33 cellular contexts compared by ENCODE assay signal in genomic region chr4:80767944-80768343, GRCh38.
DNase-seq lines count a peak whose midpoint lies in the region; ATAC-seq, FAIRE-seq and TF ChIP-seq lines count a peak whose summit lies in the region.
"Had no signal": no experiment of that assay in that cellular context is flagged by ENCODE, and none has a peak within 500 bp of the region (broad histone marks: within the 10 kb centered on the region; RNA-seq: fewer than 3 reads in every experiment).

No MANE protein-coding gene starts in this region.

- H3K27ac ChIP-seq in mammary epithelial cell (ENCODE audit: insufficient read depth, low read depth, low read length) (no peak overlapping the region), HepG2 (ENCODE audit: extremely low read length, insufficient read depth, low read length) (no peak overlapping the region)
- H3K27ac ChIP-seq: BLaER1, gastrocnemius medialis, neutrophil, PC-9, right lobe of liver, stomach, thyroid gland had no signal

- no peak for TF ChIP-seq RAD21 in HepG2 (CRISPR knock-in tag; IDR thresholded peaks at IDR 0.05)

- intact Hi-C loops in mammary epithelial cell (cut with micrococcal nuclease) (loop anchor here (10.0 kb wide), 1 partner anchor 403 kb away; no protein-coding TSS in a partner anchor), HepG2 (cut with micrococcal nuclease; ENCODE audit: unreplicated experiment) (no loop called here)

- H3K79me2 ChIP-seq in mammary epithelial cell (ENCODE audit: insufficient read depth, low read length) (no peaks in the 10 kb centered on the region), HepG2 (ENCODE audit: insufficient read depth, low read length) (no peaks in the 10 kb centered on the region)

- no peaks in the 10 kb centered on the region for H3K4me1 ChIP-seq in mammary epithelial cell (ENCODE audit: insufficient read depth, low read length)
- no peaks in the 10 kb centered on the region for H3K4me1 ChIP-seq in HepG2 (ENCODE audit: insufficient read depth, low read length)
- H3K4me1 ChIP-seq: BLaER1, gastrocnemius medialis, right lobe of liver, stomach, thyroid gland had no signal

- no peak overlapping the region for H3K4me3 Mint-ChIP-seq in activated naive CD4-positive, alpha-beta T cell treated with anti-CD3 and anti-CD28 coated beads, Interleukin-2, amount 10 ng/mL, durations not matched to agents 7 days and 5 days
- H3K4me3 Mint-ChIP-seq: activated CD4-positive, alpha-beta T cell treated with anti-CD3 and anti-CD28 coated beads for 36 hours; activated CD8-positive, alpha-beta T cell treated with anti-CD3 and anti-CD28 coated beads for 36 hours; activated T-helper 17 cell treated with anti-CD3 and anti-CD28 coated beads, Interleukin-2, amount 50 U/mL, for 72 hours; mesothelial cell of epicardium; naive B cell had no signal

- H3K4me1 Mint-ChIP-seq in activated naive CD4-positive, alpha-beta T cell treated with anti-CD3 and anti-CD28 coated beads, Interleukin-2, amount 10 ng/mL, durations not matched to agents 7 days and 5 days = no peaks in the 10 kb centered on the region
- H3K4me1 Mint-ChIP-seq: activated CD4-positive, alpha-beta T cell treated with anti-CD3 and anti-CD28 coated beads for 36 hours; activated T-helper 17 cell treated with anti-CD3 and anti-CD28 coated beads, Interleukin-2, amount 50 U/mL, for 72 hours; mesothelial cell of epicardium had no signal

- no peaks in the 10 kb centered on the region for H4K20me1 ChIP-seq in mammary epithelial cell (ENCODE audit: insufficient read depth, low read length)
- no peaks in the 10 kb centered on the region for H4K20me1 ChIP-seq in HepG2 (ENCODE audit: insufficient read depth, low read length)
- H4K20me1 ChIP-seq: BLaER1 had no signal

- no peaks in the 10 kb centered on the region for H3K36me3 ChIP-seq in mammary epithelial cell (ENCODE audit: insufficient read depth, low read length)
- no peaks in the 10 kb centered on the region for H3K36me3 ChIP-seq in HepG2 (replicated peaks in 1 of 2; ENCODE audit: control insufficient read depth in 1 of 2, insufficient read depth in 2 of 2, low read length in 2 of 2)
- H3K36me3 ChIP-seq: BLaER1, gastrocnemius medialis, neutrophil, right lobe of liver, stomach, thyroid gland had no signal

- H3K36me3 Mint-ChIP-seq in activated naive CD4-positive, alpha-beta T cell treated with anti-CD3 and anti-CD28 coated beads, Interleukin-2, amount 10 ng/mL, durations not matched to agents 7 days and 5 days = no peaks in the 10 kb centered on the region
- H3K36me3 Mint-ChIP-seq: mesothelial cell of epicardium, naive B cell had no signal

- TF ChIP-seq CTCF in mammary epithelial cell (conservative IDR thresholded peaks at IDR 0.05 in 1 of 2, IDR thresholded peaks at IDR 0.05 in 1 of 2; ENCODE audit: extremely low read depth in 1 of 2, insufficient read depth in 1 of 2, low read depth in 1 of 2, low read length in 2 of 2) = no peak
- no peak for TF ChIP-seq CTCF in HepG2 (CRISPR knock-in tag; IDR thresholded peaks at IDR 0.05)

- no TSS peak for BruUV-seq in mammary epithelial cell (replicated peaks; lab: Mats Ljungman, UMichigan)
- no TSS peak for BruUV-seq in HepG2 (replicated peaks; lab: Mats Ljungman, UMichigan)

- TF ChIP-seq EP300 in HepG2 (IDR thresholded peaks at IDR 0.05; ENCODE audit: low read depth in 2 of 2, low read length in 2 of 2) (no peak), HepG2 (CRISPR knock-in tag; IDR thresholded peaks at IDR 0.05; ENCODE audit: borderline replicate concordance) (no peak)

- WGBS in mammary epithelial cell (ENCODE audit: low coverage, missing lambda C conversion rate) = 19% methylated on average over 2 of the region's 2 CpGs
- 33% methylated on average over 2 of the region's 2 CpGs for WGBS in HepG2 (ENCODE audit: low lambda C conversion rate)

- H3K9ac ChIP-seq in mammary epithelial cell (ENCODE audit: insufficient read depth, low read length) (no peak overlapping the region), HepG2 (ENCODE audit: insufficient read depth, low read depth, low read length) (no peak overlapping the region)
- H3K9ac ChIP-seq: BLaER1 had no signal

- in situ Hi-C loops in mammary epithelial cell (cut with MboI; ENCODE audit: low sequenced_read_pairs in 2 of 2) = no loop called here
- in situ Hi-C loops in HepG2 (cut with HindIII; ENCODE audit: extremely low pct_ligation_motif_present, low pct_unique_long_range_greater_than_20kb) = no loop called here

- H3K4me2 ChIP-seq in mammary epithelial cell (ENCODE audit: insufficient read depth, low read depth, low read length) (no peak overlapping the region), HepG2 (ENCODE audit: low read depth, low read length) (no peak overlapping the region)
- H3K4me2 ChIP-seq: BLaER1, PC-9 had no signal

- H3K4me3 ChIP-seq in mammary epithelial cell (replicated peaks in 1 of 3; ENCODE audit: insufficient read depth in 1 of 3, low read depth in 2 of 3, low read length in 3 of 3) (no peak overlapping the region), HepG2 (replicated peaks in 1 of 3; ENCODE audit: insufficient read depth in 1 of 3, low read depth in 2 of 3, low read length in 3 of 3) (no peak overlapping the region)
- H3K4me3 ChIP-seq: BLaER1, gastrocnemius medialis, PC-9, right lobe of liver, stomach, thyroid gland had no signal

- FAIRE-seq in HepG2 (lab: Jason Lieb, UNC) = no peak
- FAIRE-seq: GM12892 had no signal

- dilution Hi-C loops in mammary epithelial cell (cut with HindIII; ENCODE audit: low sequenced_read_pairs) = no loop called here

- POLR2A ChIA-PET in HepG2 (lab: Yijun Ruan, JAX) = no interaction called here

- no peak for TF ChIP-seq POLR2A in HepG2 (IDR thresholded peaks at IDR 0.05; ENCODE audit: insufficient read depth in 1 of 2, low read depth in 2 of 2, low read length in 2 of 2)

- H3K9me3 Mint-ChIP-seq in activated naive CD4-positive, alpha-beta T cell treated with anti-CD3 and anti-CD28 coated beads, Interleukin-2, amount 10 ng/mL, durations not matched to agents 7 days and 5 days = peaks cover 3% of the 10 kb centered on the region

- DNase-seq in EL = peak; percentile 1
- DNase-seq in NCI-H69 (lab: John Stamatoyannopoulos, UW) = peak; percentile 25
- DNase-seq in mammary epithelial cell = peak; percentile 24
- DNase-seq in myocyte (ENCODE audit: low read depth) = peak; percentile 48
- no peak for DNase-seq in activated naive CD4-positive, alpha-beta T cell treated with anti-CD3 and anti-CD28 coated beads, Interleukin-2, amount 10 ng/mL, durations not matched to agents 7 days and 5 days
- DNase-seq in HepG2 (ENCODE audit: low spot score) = no peak
- DNase-seq: activated CD4-positive, alpha-beta T cell treated with anti-CD3 and anti-CD28 coated beads for 36 hours; activated CD8-positive, alpha-beta T cell treated with anti-CD3 and anti-CD28 coated beads for 36 hours; anterior cingulate cortex; caudate nucleus; cortex of kidney; DMS 273 treated with DMSO at 0.1 percent for 48 hours; effector memory CD4-positive, alpha-beta T cell; gastrocnemius medialis; HCEC 1CT; naive B cell; NCI-H1105; NCI-H1930; NCI-H524 treated with DMSO at 0.1 percent for 48 hours; PC-9; right lobe of liver; SHP77 treated with DMSO at 0.1 percent for 48 hours; stimulated activated CD4-positive, alpha-beta T cell treated with anti-CD3 and anti-CD28 coated beads, Interleukin-12 subunit alpha, Interleukin-12 subunit beta, amount 100 ng/mL, for 4 hours; stimulated activated CD4-positive, alpha-beta T cell treated with anti-CD3 and anti-CD28 coated beads, Interleukin-2, amount 100 ng/mL, for 48 hours; stomach; thyroid gland had no signal

- CTCF ChIA-PET in mammary epithelial cell (lab: Charles Lee; ENCODE audit: low non-redundant PET) (no interaction called here), HepG2 (lab: Yijun Ruan, JAX; ENCODE audit: low intra/inter-chr PET ratio, low total read pairs) (no interaction called here)
- CTCF ChIA-PET in activated naive CD4-positive, alpha-beta T cell treated with anti-CD3 and anti-CD28 coated beads, Interleukin-2, amount 10 ng/mL, durations not matched to agents 7 days and 5 days (lab: Charles Lee) = no interaction called here

- ATAC-seq in GM19328 (IDR thresholded peaks at IDR 0.05; ENCODE audit: unreplicated experiment) = no peak
- no peak for ATAC-seq in HepG2
- ATAC-seq: activated CD4-positive, alpha-beta T cell treated with anti-CD3 and anti-CD28 coated beads for 36 hours; activated CD8-positive, alpha-beta T cell treated with anti-CD3 and anti-CD28 coated beads for 36 hours; activated naive CD4-positive, alpha-beta T cell treated with anti-CD3 and anti-CD28 coated beads, Interleukin-2, amount 50 U/mL, for 72 hours; activated T-helper 17 cell treated with anti-CD3 and anti-CD28 coated beads, Interleukin-2, amount 50 U/mL, for 72 hours; gastrocnemius medialis; right lobe of liver had no signal

- H2AFZ ChIP-seq in mammary epithelial cell (ENCODE audit: low read depth, low read length) = no peak overlapping the region
- no peak overlapping the region for H2AFZ ChIP-seq in HepG2 (ENCODE audit: low read length)
- H2AFZ ChIP-seq: PC-9 had no signal

- peaks cover 2% of the 10 kb centered on the region for H3K27me3 ChIP-seq in mammary epithelial cell (ENCODE audit: insufficient read depth, low read length)
- H3K27me3 ChIP-seq in HepG2 (ENCODE audit: control insufficient read depth in 1 of 2, insufficient read depth in 2 of 2, low read length in 2 of 2) = no peaks in the 10 kb centered on the region; a peak in 1 of 5 replicates
- H3K27me3 ChIP-seq: BLaER1, gastrocnemius medialis, neutrophil, right lobe of liver, stomach, thyroid gland had no signal

- no peaks in the 10 kb centered on the region for H3K27me3 Mint-ChIP-seq in activated naive CD4-positive, alpha-beta T cell treated with anti-CD3 and anti-CD28 coated beads, Interleukin-2, amount 10 ng/mL, durations not matched to agents 7 days and 5 days
- H3K27me3 Mint-ChIP-seq: activated CD4-positive, alpha-beta T cell treated with anti-CD3 and anti-CD28 coated beads for 36 hours; activated CD8-positive, alpha-beta T cell treated with anti-CD3 and anti-CD28 coated beads for 36 hours; activated T-helper 17 cell treated with anti-CD3 and anti-CD28 coated beads, Interleukin-2, amount 50 U/mL, for 72 hours; naive B cell had no signal

- H3K27ac Mint-ChIP-seq in activated naive CD4-positive, alpha-beta T cell treated with anti-CD3 and anti-CD28 coated beads, Interleukin-2, amount 10 ng/mL, durations not matched to agents 7 days and 5 days = no peak overlapping the region
- H3K27ac Mint-ChIP-seq: activated CD4-positive, alpha-beta T cell treated with anti-CD3 and anti-CD28 coated beads for 36 hours; activated CD8-positive, alpha-beta T cell treated with anti-CD3 and anti-CD28 coated beads for 36 hours; activated naive CD4-positive, alpha-beta T cell treated with anti-CD3 and anti-CD28 coated beads, Interleukin-2, amount 50 U/mL, for 72 hours; activated T-helper 17 cell treated with anti-CD3 and anti-CD28 coated beads, Interleukin-2, amount 50 U/mL, for 72 hours; mesothelial cell of epicardium had no signal

- H3K9me3 ChIP-seq in mammary epithelial cell (replicated peaks; ENCODE audit: insufficient read depth, low read length) (no peaks in the 10 kb centered on the region), HepG2 (ENCODE audit: low read length) (no peaks in the 10 kb centered on the region)
- H3K9me3 ChIP-seq: gastrocnemius medialis, neutrophil, right lobe of liver, thyroid gland had no signal

TF ChIP-seq in HepG2, 621 proteins besides CTCF, POLR2A, EP300 and RAD21 (continues in another document):
- no peak for TF ChIP-seq ZNF12 (CRISPR knock-in tag; IDR thresholded peaks at IDR 0.05)

Comparison
In these comparisons a context has a peak if more than half of its experiments do, and no peak if none do; other contexts are left out.
1. DNase-seq: peak in EL (single experiment), NCI-H69 (single experiment), mammary epithelial cell (single experiment) and myocyte (single experiment); none in activated naive CD4-positive, alpha-beta T cell treated with anti-CD3 and anti-CD28 coated beads, Interleukin-2, amount 10 ng/mL, durations not matched to agents 7 days and 5 days (single experiment) and HepG2 (single experiment).